ENCODE assay signal across 9 cellular contexts in genomic region chr17:77462101-77462500, GRCh38.
DNase-seq lines count a peak whose midpoint lies in the region; ATAC-seq and TF ChIP-seq lines count a peak whose summit lies in the region.
"Had no signal": no experiment of that assay in that cellular context is flagged by ENCODE, and none has a peak within 500 bp of the region (broad histone marks: within the 10 kb centered on the region; RNA-seq: fewer than 3 reads in every experiment).

No MANE protein-coding gene starts in this region.

- H3K9me3 ChIP-seq in colonic mucosa = no peaks in the 10 kb centered on the region
- H3K9me3 ChIP-seq in gastrocnemius medialis = no peaks in the 10 kb centered on the region

- H3K36me3 ChIP-seq in colonic mucosa (no peaks in the 10 kb centered on the region), gastrocnemius medialis (no peaks in the 10 kb centered on the region)

- no peak for TF ChIP-seq CTCF in colonic mucosa (IDR thresholded peaks at IDR 0.05)
- TF ChIP-seq CTCF in gastrocnemius medialis (IDR thresholded peaks at IDR 0.05 in 4 of 5, conservative IDR thresholded peaks at IDR 0.05 in 1 of 5) = no peak
- TF ChIP-seq CTCF in lower leg skin (IDR thresholded peaks at IDR 0.05) = no peak

- no peak for DNase-seq in colonic mucosa
- no peak for DNase-seq in gastrocnemius medialis
- no peak for DNase-seq in NCI-H345 treated with DMSO at 0.1 percent for 48 hours (lab: John Stamatoyannopoulos, UW; ENCODE audit: unreplicated experiment)
- no peak for DNase-seq in NK-92 (lab: John Stamatoyannopoulos, UW; ENCODE audit: unreplicated experiment)
- DNase-seq in NCI-H1436 treated with DMSO at 0.1 percent for 48 hours (lab: John Stamatoyannopoulos, UW) = no peak
- no peak for DNase-seq in lower leg skin (ENCODE audit: low spot score in 2 of 2)
- DNase-seq: H7 had no signal

- in situ Hi-C loops in gastrocnemius medialis (cut with MboI; ENCODE audit: low sequenced_read_pairs in 4 of 4) = no loop called here

- peaks cover 27% of the 10 kb centered on the region for H3K4me1 ChIP-seq in colonic mucosa
- H3K4me1 ChIP-seq in gastrocnemius medialis = peaks cover 12 to 35% of the 10 kb centered on the region in 2 donors

- H3K27ac ChIP-seq in colonic mucosa = peak overlapping the region; percentile 61
- peak overlapping the region; percentile 47 to 65 (median 58) for H3K27ac ChIP-seq in gastrocnemius medialis

- TF ChIP-seq POLR2A in GM19099 (IDR thresholded peaks at IDR 0.05; ENCODE audit: extremely low read depth, insufficient read length, low read depth) = peak; percentile 46
- TF ChIP-seq POLR2A in gastrocnemius medialis (IDR thresholded peaks at IDR 0.05) = no peak
- TF ChIP-seq POLR2A in lower leg skin (IDR thresholded peaks at IDR 0.05) = no peak

- ATAC-seq in HG03432 (IDR thresholded peaks at IDR 0.05; ENCODE audit: unreplicated experiment) (peak; percentile 34), gastrocnemius medialis (no peak)

- H3K27me3 ChIP-seq in colonic mucosa (no peaks in the 10 kb centered on the region), gastrocnemius medialis (no peaks in the 10 kb centered on the region)

- no peak overlapping the region for H3K4me3 ChIP-seq in colonic mucosa
- no peak overlapping the region for H3K4me3 ChIP-seq in gastrocnemius medialis
- H3K4me3 ChIP-seq in lower leg skin (ENCODE audit: low read depth, poor library complexity, severe bottlenecking) = no peak overlapping the region

- no peak overlapping the region for H3K9ac ChIP-seq in colonic mucosa (ENCODE audit: low read depth in 2 of 2, low read length in 2 of 2)

- intact Hi-C loops in colonic mucosa (cut with DNase I) = no loop called here
- intact Hi-C loops in gastrocnemius medialis (cut with DNase I; ENCODE audit: low total_unique reads) = no loop called here
- intact Hi-C loops in lower leg skin (cut with DNase I; ENCODE audit: low total_unique reads) = no loop called here

- 57 to 62% methylated on average over 11 of the region's 11 CpGs for WGBS in lower leg skin, 2 donors
